In genomic region chr12:43762596-43762995, GRCh38 we compare ENCODE assay signal across 13 cellular contexts. TPM values are rescaled to one million over a fixed set of nuclear protein-coding genes. Genes with fewer than 3 reads are reported as not detected.
DNase-seq lines count a peak whose midpoint lies in the region; ATAC-seq and TF ChIP-seq lines count a peak whose summit lies in the region.
"Had no signal": no experiment of that assay in that cellular context is flagged by ENCODE, and none has a peak within 500 bp of the region (broad histone marks: within the 10 kb centered on the region; RNA-seq: fewer than 3 reads in every experiment).

No MANE protein-coding gene starts in this region.

- no peaks in the 10 kb centered on the region for H3K9me3 Mint-ChIP-seq in activated naive CD8-positive, alpha-beta T cell (ENCODE audit: low read depth)
- H3K9me3 Mint-ChIP-seq in activated naive CD8-positive, alpha-beta T cell treated with anti-CD3 and anti-CD28 coated beads, Interleukin-2, amount 50 U/mL, for 24 hours = no peaks in the 10 kb centered on the region
- no peaks in the 10 kb centered on the region for H3K9me3 Mint-ChIP-seq in endodermal cell
- no peaks in the 10 kb centered on the region for H3K9me3 Mint-ChIP-seq in progenitor cell of endocrine pancreas (ENCODE audit: low read depth)

- no peak overlapping the region for H2AFZ ChIP-seq in Loucy (ENCODE audit: low read length)

- peaks cover 28% of the 10 kb centered on the region for H4K20me1 ChIP-seq in Loucy (ENCODE audit: insufficient read depth, low read length, poor library complexity, severe bottlenecking)

- H3K9me3 ChIP-seq in Loucy (ENCODE audit: insufficient read depth, low read depth, low read length) (no peaks in the 10 kb centered on the region), endodermal cell (ENCODE audit: control insufficient read depth, low read length) (no peaks in the 10 kb centered on the region)
- H3K9me3 ChIP-seq: Peyer's patch had no signal

- no peak overlapping the region for H3K27ac ChIP-seq in endodermal cell (ENCODE audit: low read depth, low read length)
- H3K27ac ChIP-seq: Peyer's patch had no signal

- H3F3A ChIP-seq in Loucy (ENCODE audit: low read depth) = no peaks in the 10 kb centered on the region

- H3K36me3 Mint-ChIP-seq in activated naive CD8-positive, alpha-beta T cell = no peaks in the 10 kb centered on the region
- H3K36me3 Mint-ChIP-seq in activated naive CD8-positive, alpha-beta T cell treated with anti-CD3 and anti-CD28 coated beads, Interleukin-2, amount 50 U/mL, for 24 hours (ENCODE audit: low read depth) = peaks cover 9% of the 10 kb centered on the region
- H3K36me3 Mint-ChIP-seq in endodermal cell (ENCODE audit: low read depth) (no peaks in the 10 kb centered on the region), progenitor cell of endocrine pancreas (ENCODE audit: insufficient read depth) (no peaks in the 10 kb centered on the region)

- peaks cover 51% of the 10 kb centered on the region for H3K4me1 Mint-ChIP-seq in activated naive CD8-positive, alpha-beta T cell (ENCODE audit: low read depth)
- peaks cover 44% of the 10 kb centered on the region for H3K4me1 Mint-ChIP-seq in activated naive CD8-positive, alpha-beta T cell treated with anti-CD3 and anti-CD28 coated beads, Interleukin-2, amount 50 U/mL, for 24 hours
- peaks cover 30% of the 10 kb centered on the region for H3K4me1 Mint-ChIP-seq in endodermal cell
- peaks cover 8% of the 10 kb centered on the region for H3K4me1 Mint-ChIP-seq in progenitor cell of endocrine pancreas (ENCODE audit: low read depth)

- H3K9me2 ChIP-seq in Loucy (replicated peaks; ENCODE audit: low read depth, low read length) = no peaks in the 10 kb centered on the region

- H3K4me3 ChIP-seq in Loucy (ENCODE audit: low read length, poor library complexity, severe bottlenecking) (peak overlapping the region; percentile 97), endodermal cell (ENCODE audit: low read length) (no peak overlapping the region)
- H3K4me3 ChIP-seq: Peyer's patch had no signal

- TF ChIP-seq CTCF in Loucy (conservative IDR thresholded peaks at IDR 0.05; ENCODE audit: low read length) = no peak
- no peak for TF ChIP-seq CTCF in endodermal cell (conservative IDR thresholded peaks at IDR 0.05)
- no peak for TF ChIP-seq CTCF in progenitor cell of endocrine pancreas (IDR thresholded peaks at IDR 0.05; ENCODE audit: unreplicated experiment)

- ATAC-seq in activated naive CD8-positive, alpha-beta T cell treated with anti-CD3 and anti-CD28 coated beads, Interleukin-2, amount 50 U/mL, for 24 hours = no peak
- ATAC-seq: activated CD8-positive, alpha-beta T cell treated with anti-CD3 and anti-CD28 coated beads, Interleukin-2, amount 10 ng/mL, durations not matched to agents 7 days and 5 days had no signal

- no peaks in the 10 kb centered on the region for H3K36me3 ChIP-seq in Loucy (ENCODE audit: insufficient read depth, low read length)
- H3K36me3 ChIP-seq in endodermal cell (ENCODE audit: control insufficient read depth, insufficient read depth, low read length) = no peaks in the 10 kb centered on the region
- H3K36me3 ChIP-seq: Peyer's patch had no signal

- H3K4me1 ChIP-seq in Loucy (ENCODE audit: insufficient read depth, low read length, poor library complexity, severe bottlenecking) (peaks cover 40% of the 10 kb centered on the region), endodermal cell (ENCODE audit: control insufficient read depth, insufficient read depth, low read length) (no peaks in the 10 kb centered on the region)

- H3K27me3 ChIP-seq in Loucy (ENCODE audit: insufficient read depth, low read length, poor library complexity, severe bottlenecking) (no peaks in the 10 kb centered on the region), endodermal cell (ENCODE audit: control insufficient read depth, insufficient read depth, low read length, poor library complexity, severe bottlenecking) (no peaks in the 10 kb centered on the region)
- H3K27me3 ChIP-seq: Peyer's patch had no signal

- DNase-seq in activated naive CD8-positive, alpha-beta T cell treated with anti-CD3 and anti-CD28 coated beads, Interleukin-2, amount 50 U/mL, for 24 hours = no peak
- DNase-seq in endodermal cell (no peak), DMS153 treated with DMSO at 0.1 percent for 48 hours (lab: John Stamatoyannopoulos, UW; ENCODE audit: unreplicated experiment) (no peak), progenitor cell of endocrine pancreas (ENCODE audit: low spot score, unreplicated experiment) (no peak), SHP77 treated with DMSO at 0.1 percent for 48 hours (lab: John Stamatoyannopoulos, UW) (no peak)
- DNase-seq: activated CD8-positive, alpha-beta T cell treated with anti-CD3 and anti-CD28 coated beads, Interleukin-2, amount 10 ng/mL, durations not matched to agents 7 days and 5 days; NCI-H1092; Peyer's patch; posterior cingulate gyrus; stimulated activated CD4-positive, alpha-beta T cell treated with anti-CD3 and anti-CD28 coated beads, Interleukin-4, amount 100 ng/mL, for 1 hour; SW 1271 had no signal

- peak overlapping the region; percentile 96 for H3K4me3 Mint-ChIP-seq in activated naive CD8-positive, alpha-beta T cell
- no peak overlapping the region for H3K4me3 Mint-ChIP-seq in activated naive CD8-positive, alpha-beta T cell treated with anti-CD3 and anti-CD28 coated beads, Interleukin-2, amount 50 U/mL, for 24 hours
- H3K4me3 Mint-ChIP-seq in endodermal cell (no peak overlapping the region), progenitor cell of endocrine pancreas (ENCODE audit: low read depth) (no peak overlapping the region)

- no peaks in the 10 kb centered on the region for H3K27me3 Mint-ChIP-seq in activated naive CD8-positive, alpha-beta T cell
- no peaks in the 10 kb centered on the region for H3K27me3 Mint-ChIP-seq in activated naive CD8-positive, alpha-beta T cell treated with anti-CD3 and anti-CD28 coated beads, Interleukin-2, amount 50 U/mL, for 24 hours
- H3K27me3 Mint-ChIP-seq in endodermal cell (ENCODE audit: insufficient read depth) (no peaks in the 10 kb centered on the region), progenitor cell of endocrine pancreas (no peaks in the 10 kb centered on the region)

- H3K9ac ChIP-seq in Loucy (ENCODE audit: low read depth, low read length, poor library complexity, severe bottlenecking) (peak overlapping the region; percentile 88), endodermal cell (ENCODE audit: extremely low read depth, low read length, poor library complexity, severe bottlenecking) (no peak overlapping the region)

- H3K4me2 ChIP-seq in Loucy (ENCODE audit: low read depth, low read length, poor library complexity, severe bottlenecking) = peak overlapping the region; percentile 96

- peak overlapping the region; percentile 50 for H3K27ac Mint-ChIP-seq in activated naive CD8-positive, alpha-beta T cell
- H3K27ac Mint-ChIP-seq in activated naive CD8-positive, alpha-beta T cell treated with anti-CD3 and anti-CD28 coated beads, Interleukin-2, amount 50 U/mL, for 24 hours = no peak overlapping the region
- H3K27ac Mint-ChIP-seq in endodermal cell (peak overlapping the region; percentile 92), progenitor cell of endocrine pancreas (no peak overlapping the region)
- H3K27ac Mint-ChIP-seq: activated CD8-positive, alpha-beta T cell treated with anti-CD3 and anti-CD28 coated beads, Interleukin-2, amount 10 ng/mL, durations not matched to agents 7 days and 5 days had no signal

- peaks cover 44% of the 10 kb centered on the region for H3K79me2 ChIP-seq in Loucy (ENCODE audit: insufficient read depth, low read length)

RNA-seq across cellular contexts. Expression of gene IRAK4, which starts 3.8 kb away (rescaled TPM):
- 1 to 10 TPM; 5.9 to 9.2 TPM for total RNA-seq in endodermal cell
- polyA plus RNA-seq in endodermal cell (2013, experiment 1 of 2) = 9.2 TPM
- 10.5 TPM for polyA plus RNA-seq in endodermal cell (2013, experiment 2 of 2)
- 7.5 and 8.5 TPM in 2 replicates for total RNA-seq in progenitor cell of endocrine pancreas

RNA-seq across cellular contexts. Expression of gene PUS7L, which starts 4.0 kb away (rescaled TPM):
- 10 to 100 TPM; 15.2 to 23.6 TPM for total RNA-seq in endodermal cell
- polyA plus RNA-seq in endodermal cell (2013, experiment 1 of 2) = 10.7 TPM
- polyA plus RNA-seq in endodermal cell (2013, experiment 2 of 2) = 15.3 TPM
- total RNA-seq in progenitor cell of endocrine pancreas = 10.6 and 14.4 TPM in 2 replicates

RNA-seq across cellular contexts. Expression of gene TWF1, which starts 43.5 kb away (rescaled TPM):
- total RNA-seq in endodermal cell = 10 to 100 TPM; 25.1 to 28.0 TPM
- polyA plus RNA-seq in endodermal cell (2013, experiment 1 of 2) = 50.2 TPM
- polyA plus RNA-seq in endodermal cell (2013, experiment 2 of 2) = 48.9 TPM
- total RNA-seq in progenitor cell of endocrine pancreas = 58.4 and 61.4 TPM in 2 replicates

Comparison
In these comparisons a context has a peak if more than half of its experiments do, and no peak if none do; other contexts are left out.
1. H3K27ac Mint-ChIP-seq: peak in activated naive CD8-positive, alpha-beta T cell (single experiment) and endodermal cell (single experiment); none in activated naive CD8-positive, alpha-beta T cell treated with anti-CD3 and anti-CD28 coated beads, Interleukin-2, amount 50 U/mL, for 24 hours (single experiment) and progenitor cell of endocrine pancreas (single experiment).